Comparison of ENCODE assay signal across 8 cellular contexts in genomic region chr10:128125944-128126764, GRCh38. TPM values are rescaled to one million over a fixed set of nuclear protein-coding genes. Genes with fewer than 3 reads are reported as not detected.
DNase-seq lines count a peak whose midpoint lies in the region; ATAC-seq and TF ChIP-seq lines count a peak whose summit lies in the region.

Gene MKI67, minus strand, starts transcription at chr10:128126423. Its CDS starts 756 bp downstream, at chr10:128125667.

- H3K4me3 Mint-ChIP-seq in IgD-negative memory B cell, result peak within 1 kb of the TSS; percentile 88 to 96 (median 96)

- no peaks in the 10 kb centered on the region for H3K9me3 ChIP-seq in esophagus squamous epithelium

- no peaks in the 10 kb centered on the region for H3K36me3 Mint-ChIP-seq in IgD-negative memory B cell

- TF ChIP-seq CTCF in esophagus squamous epithelium (IDR thresholded peaks at IDR 0.05), result no peak

- intact Hi-C loops in esophagus squamous epithelium (cut with DNase I), result no loop called here

- no peaks in the 10 kb centered on the region for H3K9me3 Mint-ChIP-seq in IgD-negative memory B cell

- DNase-seq in DMS53 (lab: John Stamatoyannopoulos, UW) (peak; percentile 97), esophagus squamous epithelium (lab: John Stamatoyannopoulos, UW) (peak; percentile 30), myocyte (ENCODE audit: low read depth) (peak; percentile 93)
- peak; percentile 84 for DNase-seq in activated T-cell treated with anti-CD3 and anti-CD28 coated beads, Interleukin-2, amount 50 U/mL, for 1 hour
- peak; percentile 75 for DNase-seq in stimulated activated CD8-positive, alpha-beta memory T cell treated with anti-CD3 and anti-CD28 coated beads, Interleukin-7, amount 100 ng/mL, for 24 hours (ENCODE audit: low read depth)

- peaks cover 0 to 46% (median 0%) of the 10 kb centered on the region in 4 donors for H3K27me3 ChIP-seq in esophagus squamous epithelium

- peak within 1 kb of the TSS in 3 of 4 donors; percentile 40 to 73 (median 63) for H3K27ac ChIP-seq in esophagus squamous epithelium

- peaks cover 18% of the 10 kb centered on the region for H3K27me3 Mint-ChIP-seq in IgD-negative memory B cell

- H3K4me3 ChIP-seq in esophagus squamous epithelium, result peak within 1 kb of the TSS; percentile 51 to 80 (median 65)

- no peaks in the 10 kb centered on the region for H3K36me3 ChIP-seq in esophagus squamous epithelium

- 0 to 2% methylated on average over 8 to 11 of the region's 95 CpGs for WGBS in esophagus squamous epithelium, 2 donors

- peak in 1 of 4 donors; percentile 39 for TF ChIP-seq POLR2A in esophagus squamous epithelium (IDR thresholded peaks at IDR 0.05)

- peaks cover 10 to 37% (median 18%) of the 10 kb centered on the region in 3 donors for H3K4me1 ChIP-seq in esophagus squamous epithelium

- H3K27ac Mint-ChIP-seq in IgD-negative memory B cell, result peak within 1 kb of the TSS; percentile 62 to 89 (median 89)

- peak; percentile 77 for ATAC-seq in GM21619 (IDR thresholded peaks at IDR 0.05; ENCODE audit: unreplicated experiment)

- H3K4me1 Mint-ChIP-seq in IgD-negative memory B cell, result peaks cover 13 to 32% (median 19%) of the 10 kb centered on the region in 3 donors

TF ChIP-seq in PFSK-1, 5 proteins besides CTCF, POLR2A, EP300 and RAD21:
- TF ChIP-seq SIN3A (IDR thresholded peaks at IDR 0.05; ENCODE audit: borderline replicate concordance, insufficient read depth, low read length) (peak; percentile 68; the same call in 1 of the 2 replicates), REST (IDR thresholded peaks at IDR 0.05; ENCODE audit: insufficient read depth in 1 of 2, low read depth in 2 of 2, low read length in 2 of 2) (no peak), TAF1 (IDR thresholded peaks at IDR 0.05; ENCODE audit: borderline replicate concordance, insufficient read depth, low read length) (no peak), POLR2AphosphoS5 (IDR thresholded peaks at IDR 0.05; ENCODE audit: low read depth, low read length) (no peak), FOXP2 (optimal IDR thresholded peaks at IDR 0.05; ENCODE audit: borderline replicate concordance, extremely low read depth, extremely low read length, insufficient read depth) (no peak)

RNA-seq across cellular contexts. Expression of gene MKI67, which starts in this region (rescaled TPM):
- 0.59 TPM for polyA plus RNA-seq in IgD-negative memory B cell
- 11.2 TPM for polyA plus RNA-seq in PFSK-1 (2012; ENCODE audit: insufficient read length, low read depth)
- total RNA-seq in esophagus squamous epithelium (10 to 100 TPM; 14.3 to 50.8 (median 26.1) TPM), myocyte (0.29 and 3.2 TPM in 2 replicates)
- 0.13 TPM for polyA plus RNA-seq in myocyte (2012)

Comparison
In these comparisons a context has a peak if more than half of its experiments do, and no peak if none do; other contexts are left out.
1. Peak in every context shown above with its lines: DNase-seq, ATAC-seq, H3K4me3 ChIP-seq and H3K27ac ChIP-seq.
2. DNase-seq: peak in every context shown above with its lines; median percentile 97 in DMS53; 93 in myocyte; 84 in activated T-cell treated with anti-CD3 and anti-CD28 coated beads, Interleukin-2, amount 50 U/mL, for 1 hour; 75 in stimulated activated CD8-positive, alpha-beta memory T cell treated with anti-CD3 and anti-CD28 coated beads, Interleukin-7, amount 100 ng/mL, for 24 hours; 30 in esophagus squamous epithelium.